Comparison of ENCODE assay signal across 11 cellular contexts in the genomic region with DNA sequence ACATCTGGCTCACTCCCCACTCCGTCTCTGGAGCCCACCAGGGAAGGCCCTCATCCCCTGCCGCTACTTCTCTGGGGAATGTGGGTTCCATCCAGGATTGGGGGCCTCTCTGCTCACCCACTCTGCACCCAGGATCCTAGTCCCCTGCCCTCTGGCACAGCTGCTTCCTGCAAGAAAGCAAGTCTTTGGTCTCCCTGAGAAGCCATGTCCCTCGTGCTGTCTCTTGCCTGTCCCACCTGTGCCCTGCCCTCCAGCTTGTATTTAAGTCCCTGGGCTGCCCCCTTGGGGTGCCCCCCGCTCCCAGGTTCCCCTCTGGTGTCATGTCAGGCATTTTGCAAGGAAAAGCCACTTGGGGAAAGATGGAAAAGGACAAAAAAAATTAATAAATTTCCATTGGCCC. TPM values are rescaled to one million over a fixed set of nuclear protein-coding genes. Genes with fewer than 3 reads are reported as not detected.
DNase-seq lines count a peak whose midpoint lies in the region; ATAC-seq and TF ChIP-seq lines count a peak whose summit lies in the region.
"Not testable (repeated sequence)": the region's sequence is repeated elsewhere in the genome, so short reads cannot be mapped to it uniquely, and the experiment has no call there.
"Had no signal": no experiment of that assay in that cellular context is flagged by ENCODE, and none has a peak within 500 bp of the region (broad histone marks: within the 10 kb centered on the region; RNA-seq: fewer than 3 reads in every experiment).

No MANE protein-coding gene starts in this region.

- H3K4me2 ChIP-seq in KMS-11 (peak overlapping the region; percentile 57; the same call in 1 of the 2 replicates), hepatocyte (peak overlapping the region; percentile 94)
- not testable (repeated sequence) for H3K4me2 ChIP-seq in mammary epithelial cell (ENCODE audit: insufficient read depth, low read depth, low read length)

- ATAC-seq in CD4-positive, alpha-beta T cell (ENCODE audit: poor library complexity); T-helper 17 cell: not testable (repeated sequence)

- H3K4me1 ChIP-seq in KMS-11 (ENCODE audit: low read depth, poor library complexity, severe bottlenecking), result peaks cover 18% of the 10 kb centered on the region
- not testable (repeated sequence) for H3K4me1 ChIP-seq in mammary epithelial cell (ENCODE audit: insufficient read depth, low read length); hepatocyte (ENCODE audit: insufficient read depth)
- peaks cover 0 to 17% (median 14%) of the 10 kb centered on the region in 4 donors for H3K4me1 ChIP-seq in tibial artery

- not testable (repeated sequence) for H3K27me3 ChIP-seq in CD4-positive, alpha-beta T cell (ENCODE audit: control insufficient read depth, insufficient read depth, low read length); KMS-11 (ENCODE audit: insufficient read depth, low read depth); mammary epithelial cell (ENCODE audit: insufficient read depth, low read length); hepatocyte; tibial artery

- not testable (repeated sequence) for H2AFZ ChIP-seq in KMS-11 (ENCODE audit: low read depth); mammary epithelial cell (ENCODE audit: low read depth, low read length); hepatocyte

- H3K27ac Mint-ChIP-seq in CD4-positive, alpha-beta T cell; activated naive CD4-positive, alpha-beta T cell treated with anti-CD3 and anti-CD28 coated beads for 36 hours; nephron progenitor cell: not testable (repeated sequence)
- peak overlapping the region; percentile 67 for H3K27ac Mint-ChIP-seq in T-helper 17 cell

- H3K79me2 ChIP-seq in KMS-11 (ENCODE audit: insufficient read depth, low read depth); mammary epithelial cell (ENCODE audit: insufficient read depth, low read length); hepatocyte: not testable (repeated sequence)

- H3K4me1 Mint-ChIP-seq in CD4-positive, alpha-beta T cell (ENCODE audit: low read depth), result peaks cover 37% of the 10 kb centered on the region
- peaks cover 26% of the 10 kb centered on the region for H3K4me1 Mint-ChIP-seq in T-helper 17 cell
- peaks cover 10% of the 10 kb centered on the region for H3K4me1 Mint-ChIP-seq in activated naive CD4-positive, alpha-beta T cell treated with anti-CD3 and anti-CD28 coated beads for 36 hours (ENCODE audit: low read depth)
- H3K4me1 Mint-ChIP-seq in nephron progenitor cell, result peaks cover 31% of the 10 kb centered on the region

- peak overlapping the region; percentile 42 for H3K4me3 Mint-ChIP-seq in CD4-positive, alpha-beta T cell
- H3K4me3 Mint-ChIP-seq in T-helper 17 cell (peak overlapping the region; percentile 19), nephron progenitor cell (peak overlapping the region; percentile 42)
- H3K4me3 Mint-ChIP-seq in activated naive CD4-positive, alpha-beta T cell treated with anti-CD3 and anti-CD28 coated beads for 36 hours, result peak overlapping the region; percentile 6

- H3K27ac ChIP-seq in CD4-positive, alpha-beta T cell (ENCODE audit: low read depth, low read length); KMS-11; mammary epithelial cell (ENCODE audit: insufficient read depth, low read depth, low read length); hepatocyte: not testable (repeated sequence)
- H3K27ac ChIP-seq in tibial artery, result peak overlapping the region; percentile 54 to 61

- not testable (repeated sequence) for DNase-seq in CD4-positive, alpha-beta T cell; T-helper 17 cell; activated naive CD4-positive, alpha-beta T cell treated with anti-CD3 and anti-CD28 coated beads for 36 hours; mammary epithelial cell; hepatocyte (ENCODE audit: low spot score); nephron progenitor cell; tibial artery

- not testable (repeated sequence) for H3K9me2 ChIP-seq in hepatocyte (replicated peaks; ENCODE audit: insufficient read depth)

- not testable (repeated sequence) for H3K9me3 ChIP-seq in CD4-positive, alpha-beta T cell (ENCODE audit: control insufficient read depth, low read length); T-helper 17 cell (ENCODE audit: control insufficient read depth, low read length, poor library complexity, severe bottlenecking); mammary epithelial cell (replicated peaks; ENCODE audit: insufficient read depth, low read length); hepatocyte (ENCODE audit: low read depth); tibial artery

- intact Hi-C loops in CD4-positive, alpha-beta T cell (cut with DNase I, micrococcal nuclease); activated naive CD4-positive, alpha-beta T cell treated with anti-CD3 and anti-CD28 coated beads for 36 hours (cut with micrococcal nuclease); mammary epithelial cell (cut with micrococcal nuclease); tibial artery (cut with DNase I; ENCODE audit: low total_unique reads): not testable (repeated sequence)

- CTCF ChIA-PET in CD4-positive, alpha-beta T cell (lab: Charles Lee), result interaction anchor here (1.0 kb wide), 1 partner anchor 54 kb away, joined by 6 read pairs; no protein-coding TSS in a partner anchor
- CTCF ChIA-PET in activated naive CD4-positive, alpha-beta T cell treated with anti-CD3 and anti-CD28 coated beads for 36 hours (lab: Charles Lee), result not testable (repeated sequence)
- CTCF ChIA-PET in mammary epithelial cell (lab: Charles Lee; ENCODE audit: low non-redundant PET), result interaction anchor here (0.5 kb wide), 1 partner anchor 11 kb away, joined by 3 read pairs; no protein-coding TSS in a partner anchor

- TF ChIP-seq CTCF in CD4-positive, alpha-beta T cell (IDR thresholded peaks at IDR 0.05); KMS-11 (conservative IDR thresholded peaks at IDR 0.05; ENCODE audit: low read depth, low read length); mammary epithelial cell (conservative IDR thresholded peaks at IDR 0.05 in 1 of 2, IDR thresholded peaks at IDR 0.05 in 1 of 2; ENCODE audit: extremely low read depth in 1 of 2, insufficient read depth in 1 of 2, low read depth in 1 of 2, low read length in 2 of 2); hepatocyte (IDR thresholded peaks at IDR 0.05; ENCODE audit: poor library complexity); nephron progenitor cell (IDR thresholded peaks at IDR 0.05); tibial artery (IDR thresholded peaks at IDR 0.05): not testable (repeated sequence)

- H3K9me3 Mint-ChIP-seq in CD4-positive, alpha-beta T cell; activated naive CD4-positive, alpha-beta T cell treated with anti-CD3 and anti-CD28 coated beads for 36 hours; nephron progenitor cell: not testable (repeated sequence)

- H4K20me1 ChIP-seq in KMS-11 (ENCODE audit: insufficient read depth); mammary epithelial cell (ENCODE audit: insufficient read depth, low read length); hepatocyte (ENCODE audit: insufficient read depth, poor library complexity, severe bottlenecking): not testable (repeated sequence)

- in situ Hi-C loops in mammary epithelial cell (cut with MboI; ENCODE audit: low sequenced_read_pairs in 2 of 2), result not testable (repeated sequence)

- not testable (repeated sequence) for H3K9ac ChIP-seq in KMS-11; mammary epithelial cell (ENCODE audit: insufficient read depth, low read length)

- dilution Hi-C loops in mammary epithelial cell (cut with HindIII; ENCODE audit: low sequenced_read_pairs), result not testable (repeated sequence)

- BruUV-seq in mammary epithelial cell (replicated peaks; lab: Mats Ljungman, UMichigan), result TSS peak; percentile 66

- not testable (repeated sequence) for H3K4me3 ChIP-seq in KMS-11 (IDR thresholded peaks at IDR 0.05; ENCODE audit: insufficient read depth, low read depth, low read length); mammary epithelial cell (replicated peaks in 1 of 3; ENCODE audit: insufficient read depth in 1 of 3, low read depth in 2 of 3, low read length in 3 of 3); hepatocyte; tibial artery

- H3K36me3 Mint-ChIP-seq in CD4-positive, alpha-beta T cell (ENCODE audit: low read depth), result peaks cover 51% of the 10 kb centered on the region
- H3K36me3 Mint-ChIP-seq in T-helper 17 cell (ENCODE audit: low read depth), result not testable (repeated sequence)
- H3K36me3 Mint-ChIP-seq in activated naive CD4-positive, alpha-beta T cell treated with anti-CD3 and anti-CD28 coated beads for 36 hours (ENCODE audit: low read depth), result peaks cover 10% of the 10 kb centered on the region
- peaks cover 36% of the 10 kb centered on the region for H3K36me3 Mint-ChIP-seq in nephron progenitor cell (ENCODE audit: low read depth)

- H3K27me3 Mint-ChIP-seq in CD4-positive, alpha-beta T cell; T-helper 17 cell; activated naive CD4-positive, alpha-beta T cell treated with anti-CD3 and anti-CD28 coated beads for 36 hours (ENCODE audit: low read depth): not testable (repeated sequence)
- H3K27me3 Mint-ChIP-seq in nephron progenitor cell (ENCODE audit: low read depth, poor library complexity), result peaks cover 18% of the 10 kb centered on the region

- POLR2A ChIA-PET in CD4-positive, alpha-beta T cell (lab: Charles Lee), result interaction anchor here (6.5 kb wide), 1 partner anchor 8 kb away, joined by 34 read pairs; a partner anchor contains a TSS

- H3K36me3 ChIP-seq in KMS-11 (ENCODE audit: insufficient read depth); mammary epithelial cell (ENCODE audit: insufficient read depth, low read length); hepatocyte (replicated peaks; ENCODE audit: insufficient read depth, low read depth): not testable (repeated sequence)
- peaks cover 22 to 48% (median 44%) of the 10 kb centered on the region in 3 donors for H3K36me3 ChIP-seq in tibial artery

- WGBS in mammary epithelial cell (ENCODE audit: low coverage, missing lambda C conversion rate), result 89% methylated on average over 3 of the region's 4 CpGs
- 70% methylated on average over 4 of the region's 4 CpGs for WGBS in hepatocyte (ENCODE audit: low lambda C conversion rate, missing lambda C conversion rate)

RNA-seq across cellular contexts. Expression of a gene that starts 0.9 kb away (rescaled TPM):
- 1 to 10 TPM; 4.1 to 6.2 TPM for total RNA-seq in CD4-positive, alpha-beta T cell
- 10 to 100 TPM in 1 of 2 donors, 1 to 10 TPM in 1; 9.0 to 14.4 TPM for total RNA-seq in T-helper 17 cell
- 1 to 10 TPM; 1.2 to 1.6 TPM for total RNA-seq in activated naive CD4-positive, alpha-beta T cell treated with anti-CD3 and anti-CD28 coated beads for 36 hours
- total RNA-seq in mammary epithelial cell, result 1 to 10 TPM in 1 of 2 donors, under 1 TPM in 1; 0.33 to 1.4 TPM
- 0.62 TPM for polyA plus RNA-seq in mammary epithelial cell
- not detected for polyA minus RNA-seq in mammary epithelial cell
- total RNA-seq in hepatocyte, result 0.36 and 1.7 TPM in 2 replicates
- polyA plus RNA-seq in hepatocyte, result 6.2 and 7.3 TPM in 2 replicates

RNA-seq across cellular contexts. Expression of a gene that starts 8.6 kb away (rescaled TPM):
- 10 to 100 TPM; 27.4 to 29.4 TPM for total RNA-seq in CD4-positive, alpha-beta T cell
- total RNA-seq in T-helper 17 cell (10 to 100 TPM; 72.8 to 89.1 TPM), mammary epithelial cell (100 to 1,000 TPM in 1 of 2 donors, 10 to 100 TPM in 1; 79.5 to 169 TPM), hepatocyte (87.9 and 88.4 TPM in 2 replicates)
- 100 to 1,000 TPM; 112 to 115 TPM for total RNA-seq in activated naive CD4-positive, alpha-beta T cell treated with anti-CD3 and anti-CD28 coated beads for 36 hours
- polyA plus RNA-seq in mammary epithelial cell (227 TPM), hepatocyte (17.5 and 19.9 TPM in 2 replicates)
- 195 TPM for polyA minus RNA-seq in mammary epithelial cell

RNA-seq across cellular contexts. Expression of a gene that starts 11.9 kb away (rescaled TPM):
- total RNA-seq in CD4-positive, alpha-beta T cell, result 10 to 100 TPM; 17.4 to 21.1 TPM
- total RNA-seq in T-helper 17 cell, result 10 to 100 TPM; 32.6 to 35.1 TPM
- total RNA-seq in activated naive CD4-positive, alpha-beta T cell treated with anti-CD3 and anti-CD28 coated beads for 36 hours, result 10 to 100 TPM; 45.9 to 49.7 TPM
- 100 to 1,000 TPM; 103 to 125 TPM for total RNA-seq in mammary epithelial cell
- 176 TPM for polyA plus RNA-seq in mammary epithelial cell
- polyA minus RNA-seq in mammary epithelial cell, result 193 TPM
- 111 and 132 TPM in 2 replicates for total RNA-seq in hepatocyte
- 265 and 267 TPM in 2 replicates for polyA plus RNA-seq in hepatocyte

RNA-seq across cellular contexts. Expression of a gene that starts 14.6 kb away (rescaled TPM):
- total RNA-seq in CD4-positive, alpha-beta T cell, result under 1 TPM; 0.11 to 0.14 TPM
- total RNA-seq in T-helper 17 cell, result under 1 TPM; 0.16 to 0.32 TPM
- not detected for total RNA-seq in activated naive CD4-positive, alpha-beta T cell treated with anti-CD3 and anti-CD28 coated beads for 36 hours
- under 1 TPM; 0.17 to 0.26 TPM for total RNA-seq in mammary epithelial cell
- 0.06 TPM for polyA plus RNA-seq in mammary epithelial cell
- polyA minus RNA-seq in mammary epithelial cell, result not detected
- total RNA-seq in hepatocyte, result 20.6 and 21.4 TPM in 2 replicates
- 36.4 and 48.6 TPM in 2 replicates for polyA plus RNA-seq in hepatocyte
- total RNA-seq: activated CD4-positive, alpha-beta T cell treated with anti-CD3 and anti-CD28 coated beads for 36 hours; activated CD8-positive, alpha-beta memory T cell treated with anti-CD3 and anti-CD28 coated beads for 36 hours had no signal
- polyA plus RNA-seq: AG04450 had no signal

RNA-seq across cellular contexts. Expression of a gene that starts 19.6 kb away (rescaled TPM):
- 10 to 100 TPM; 28.6 to 30.0 TPM for total RNA-seq in CD4-positive, alpha-beta T cell
- 10 to 100 TPM; 55.1 to 58.3 TPM for total RNA-seq in T-helper 17 cell
- 10 to 100 TPM; 36.9 to 41.7 TPM for total RNA-seq in activated naive CD4-positive, alpha-beta T cell treated with anti-CD3 and anti-CD28 coated beads for 36 hours
- 10 to 100 TPM; 23.7 to 62.2 TPM for total RNA-seq in mammary epithelial cell
- 20.5 TPM for polyA plus RNA-seq in mammary epithelial cell
- 23.7 TPM for polyA minus RNA-seq in mammary epithelial cell
- total RNA-seq in hepatocyte, result 13.4 and 19.2 TPM in 2 replicates
- polyA plus RNA-seq in hepatocyte, result 28.8 and 35.3 TPM in 2 replicates
